1 cellular context compared by ENCODE assay signal in the genomic region with DNA sequence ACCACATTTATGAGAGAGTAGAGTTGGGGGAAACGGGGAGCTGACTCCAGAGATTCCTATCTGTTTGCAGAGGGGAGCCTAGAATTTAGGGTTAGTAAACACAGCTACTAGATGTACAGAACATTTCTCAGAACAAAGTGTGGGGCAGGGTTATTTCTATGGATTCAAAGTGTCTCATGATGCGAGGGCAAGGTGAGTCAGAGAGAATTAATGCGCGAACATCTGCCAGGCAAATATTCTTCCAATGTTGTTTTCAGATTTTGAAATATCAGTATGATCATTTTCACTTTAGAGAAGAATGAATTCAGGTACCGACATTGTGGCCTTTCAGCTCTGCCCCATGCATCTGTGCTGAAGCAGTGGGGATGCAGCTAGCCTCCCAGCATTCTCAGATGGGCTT.
TF ChIP-seq lines count a peak whose summit lies in the region.

No MANE protein-coding gene starts in this region.

TF ChIP-seq in GM23338, 12 proteins besides CTCF, POLR2A, EP300 and RAD21 (continued from another document):
- TF ChIP-seq, protein P1, sequence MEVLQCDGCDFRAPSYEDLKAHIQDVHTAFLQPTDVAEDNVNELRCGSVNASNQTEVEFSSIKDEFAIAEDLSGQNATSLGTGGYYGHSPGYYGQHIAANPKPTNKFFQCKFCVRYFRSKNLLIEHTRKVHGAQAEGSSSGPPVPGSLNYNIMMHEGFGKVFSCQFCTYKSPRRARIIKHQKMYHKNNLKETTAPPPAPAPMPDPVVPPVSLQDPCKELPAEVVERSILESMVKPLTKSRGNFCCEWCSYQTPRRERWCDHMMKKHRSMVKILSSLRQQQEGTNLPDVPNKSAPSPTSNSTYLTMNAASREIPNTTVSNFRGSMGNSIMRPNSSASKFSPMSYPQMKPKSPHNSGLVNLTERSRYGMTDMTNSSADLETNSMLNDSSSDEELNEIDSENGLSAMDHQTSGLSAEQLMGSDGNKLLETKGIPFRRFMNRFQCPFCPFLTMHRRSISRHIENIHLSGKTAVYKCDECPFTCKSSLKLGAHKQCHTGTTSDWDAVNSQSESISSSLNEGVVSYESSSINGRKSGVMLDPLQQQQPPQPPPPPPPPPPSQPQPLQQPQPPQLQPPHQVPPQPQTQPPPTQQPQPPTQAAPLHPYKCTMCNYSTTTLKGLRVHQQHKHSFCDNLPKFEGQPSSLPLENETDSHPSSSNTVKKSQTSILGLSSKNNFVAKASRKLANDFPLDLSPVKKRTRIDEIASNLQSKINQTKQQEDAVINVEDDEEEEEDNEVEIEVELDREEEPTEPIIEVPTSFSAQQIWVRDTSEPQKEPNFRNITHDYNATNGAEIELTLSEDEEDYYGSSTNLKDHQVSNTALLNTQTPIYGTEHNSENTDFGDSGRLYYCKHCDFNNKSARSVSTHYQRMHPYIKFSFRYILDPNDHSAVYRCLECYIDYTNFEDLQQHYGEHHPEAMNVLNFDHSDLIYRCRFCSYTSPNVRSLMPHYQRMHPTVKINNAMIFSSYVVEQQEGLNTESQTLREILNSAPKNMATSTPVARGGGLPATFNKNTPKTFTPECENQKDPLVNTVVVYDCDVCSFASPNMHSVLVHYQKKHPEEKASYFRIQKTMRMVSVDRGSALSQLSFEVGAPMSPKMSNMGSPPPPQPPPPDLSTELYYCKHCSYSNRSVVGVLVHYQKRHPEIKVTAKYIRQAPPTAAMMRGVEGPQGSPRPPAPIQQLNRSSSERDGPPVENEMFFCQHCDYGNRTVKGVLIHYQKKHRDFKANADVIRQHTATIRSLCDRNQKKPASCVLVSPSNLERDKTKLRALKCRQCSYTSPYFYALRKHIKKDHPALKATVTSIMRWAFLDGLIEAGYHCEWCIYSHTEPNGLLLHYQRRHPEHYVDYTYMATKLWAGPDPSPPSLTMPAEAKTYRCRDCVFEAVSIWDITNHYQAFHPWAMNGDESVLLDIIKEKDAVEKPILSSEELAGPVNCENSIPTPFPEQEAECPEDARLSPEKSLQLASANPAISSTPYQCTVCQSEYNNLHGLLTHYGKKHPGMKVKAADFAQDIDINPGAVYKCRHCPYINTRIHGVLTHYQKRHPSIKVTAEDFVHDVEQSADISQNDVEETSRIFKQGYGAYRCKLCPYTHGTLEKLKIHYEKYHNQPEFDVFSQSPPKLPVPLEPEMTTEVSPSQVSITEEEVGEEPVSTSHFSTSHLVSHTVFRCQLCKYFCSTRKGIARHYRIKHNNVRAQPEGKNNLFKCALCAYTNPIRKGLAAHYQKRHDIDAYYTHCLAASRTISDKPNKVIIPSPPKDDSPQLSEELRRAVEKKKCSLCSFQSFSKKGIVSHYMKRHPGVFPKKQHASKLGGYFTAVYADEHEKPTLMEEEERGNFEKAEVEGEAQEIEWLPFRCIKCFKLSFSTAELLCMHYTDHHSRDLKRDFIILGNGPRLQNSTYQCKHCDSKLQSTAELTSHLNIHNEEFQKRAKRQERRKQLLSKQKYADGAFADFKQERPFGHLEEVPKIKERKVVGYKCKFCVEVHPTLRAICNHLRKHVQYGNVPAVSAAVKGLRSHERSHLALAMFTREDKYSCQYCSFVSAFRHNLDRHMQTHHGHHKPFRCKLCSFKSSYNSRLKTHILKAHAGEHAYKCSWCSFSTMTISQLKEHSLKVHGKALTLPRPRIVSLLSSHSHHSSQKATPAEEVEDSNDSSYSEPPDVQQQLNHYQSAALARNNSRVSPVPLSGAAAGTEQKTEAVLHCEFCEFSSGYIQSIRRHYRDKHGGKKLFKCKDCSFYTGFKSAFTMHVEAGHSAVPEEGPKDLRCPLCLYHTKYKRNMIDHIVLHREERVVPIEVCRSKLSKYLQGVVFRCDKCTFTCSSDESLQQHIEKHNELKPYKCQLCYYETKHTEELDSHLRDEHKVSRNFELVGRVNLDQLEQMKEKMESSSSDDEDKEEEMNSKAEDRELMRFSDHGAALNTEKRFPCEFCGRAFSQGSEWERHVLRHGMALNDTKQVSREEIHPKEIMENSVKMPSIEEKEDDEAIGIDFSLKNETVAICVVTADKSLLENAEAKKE (CRISPR knock-in tag; IDR thresholded peaks at IDR 0.05): no peak
- no peak for TF ChIP-seq EZH2 (IDR thresholded peaks at IDR 0.05; ENCODE audit: low read depth, unreplicated experiment)
- no peak for TF ChIP-seq NANOG (IDR thresholded peaks at IDR 0.05; ENCODE audit: borderline replicate concordance)
- no peak for TF ChIP-seq POLR2AphosphoS5 (IDR thresholded peaks at IDR 0.05; ENCODE audit: low read depth)
- no peak for TF ChIP-seq JUNB (IDR thresholded peaks at IDR 0.05; ENCODE audit: unreplicated experiment)
- TF ChIP-seq EZH2phosphoT487 (IDR thresholded peaks at IDR 0.05; ENCODE audit: unreplicated experiment): no peak
- TF ChIP-seq ZNF331 (CRISPR knock-in tag; IDR thresholded peaks at IDR 0.05; ENCODE audit: low read depth): no peak
- TF ChIP-seq STAT1 (IDR thresholded peaks at IDR 0.05; ENCODE audit: unreplicated experiment): no peak
- no peak for TF ChIP-seq ZNF114 (CRISPR knock-in tag; IDR thresholded peaks at IDR 0.05)
- TF ChIP-seq, protein P2, sequence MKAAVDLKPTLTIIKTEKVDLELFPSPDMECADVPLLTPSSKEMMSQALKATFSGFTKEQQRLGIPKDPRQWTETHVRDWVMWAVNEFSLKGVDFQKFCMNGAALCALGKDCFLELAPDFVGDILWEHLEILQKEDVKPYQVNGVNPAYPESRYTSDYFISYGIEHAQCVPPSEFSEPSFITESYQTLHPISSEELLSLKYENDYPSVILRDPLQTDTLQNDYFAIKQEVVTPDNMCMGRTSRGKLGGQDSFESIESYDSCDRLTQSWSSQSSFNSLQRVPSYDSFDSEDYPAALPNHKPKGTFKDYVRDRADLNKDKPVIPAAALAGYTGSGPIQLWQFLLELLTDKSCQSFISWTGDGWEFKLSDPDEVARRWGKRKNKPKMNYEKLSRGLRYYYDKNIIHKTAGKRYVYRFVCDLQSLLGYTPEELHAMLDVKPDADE (IDR thresholded peaks at IDR 0.05): no peak
- TF ChIP-seq CREB1 (CRISPR knock-in tag; IDR thresholded peaks at IDR 0.05; ENCODE audit: low read depth): no peak
